In the genomic region with DNA sequence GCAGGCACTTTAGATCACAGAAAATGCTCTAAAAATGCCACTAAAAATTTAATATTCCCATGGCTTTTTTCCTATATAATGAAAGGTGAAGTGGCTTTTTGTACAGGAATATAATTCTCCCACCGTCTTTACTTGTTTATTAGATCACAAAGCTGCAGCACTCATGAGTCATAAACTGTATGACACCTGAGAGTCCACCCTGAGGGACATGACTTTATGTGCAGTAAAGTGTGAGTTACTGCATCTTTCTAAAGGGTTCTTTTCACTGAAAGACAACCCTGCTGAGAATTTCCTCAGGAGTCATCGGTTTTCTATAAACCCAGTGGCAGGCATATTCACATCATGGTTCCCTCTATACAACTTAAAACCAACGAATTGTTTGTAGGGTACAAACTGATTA, we compare ENCODE assay signal across 19 cellular contexts.
DNase-seq lines count a peak whose midpoint lies in the region; ATAC-seq and TF ChIP-seq lines count a peak whose summit lies in the region.
"Had no signal": no experiment of that assay in that cellular context is flagged by ENCODE, and none has a peak within 500 bp of the region (broad histone marks: within the 10 kb centered on the region; RNA-seq: fewer than 3 reads in every experiment).

No MANE protein-coding gene starts in this region.

- no peak overlapping the region for H3K27ac ChIP-seq in WERI-Rb-1
- H3K27ac ChIP-seq in CD8-positive, alpha-beta T cell (ENCODE audit: low read depth, low read length): no peak overlapping the region
- H3K27ac ChIP-seq: prostate gland had no signal

- peak; percentile 27 for DNase-seq in AG08396 (ENCODE audit: low spot score)
- peak; percentile 56 for DNase-seq in HEK293T (ENCODE audit: extremely low spot score)
- peak; percentile 45 for DNase-seq in RPMI7951 (ENCODE audit: low read depth)
- DNase-seq in hepatic stellate cell (ENCODE audit: low spot score): peak; percentile 12
- no peak for DNase-seq in WERI-Rb-1
- DNase-seq in kidney glomerular epithelial cell (lab: John Stamatoyannopoulos, UW): no peak
- no peak for DNase-seq in CD8-positive, alpha-beta T cell
- DNase-seq: activated CD4-positive, CD25-positive, alpha-beta regulatory T cell treated with anti-CD3 and anti-CD28 coated beads, Interleukin-2, amount 50 U/mL, for 72 hours; activated naive CD4-positive, alpha-beta T cell; AML-193; left ventricle myocardium superior; naive B cell; NCI-H187 treated with DMSO at 0.1 percent for 48 hours; NCI-H748 treated with DMSO at 0.1 percent for 48 hours; T-helper 17 cell had no signal

- intact Hi-C loops in CD8-positive, alpha-beta T cell (cut with DNase I, micrococcal nuclease): no loop called here

- peaks cover 19% of the 10 kb centered on the region for H3K36me3 ChIP-seq in WERI-Rb-1
- no peaks in the 10 kb centered on the region for H3K36me3 ChIP-seq in CD8-positive, alpha-beta T cell (ENCODE audit: insufficient read depth, low read length)
- H3K36me3 ChIP-seq: prostate gland had no signal

- no peaks in the 10 kb centered on the region for H3K9me3 Mint-ChIP-seq in CD8-positive, alpha-beta T cell
- H3K9me3 Mint-ChIP-seq: brain; naive B cell; stimulated activated naive CD8-positive, alpha-beta T cell treated with anti-CD3 and anti-CD28 coated beads, Interleukin-15, Interleukin-2, amounts not matched to agents 100 ng/mL and 50 ng/mL, for 24 hours had no signal

- H3K27me3 Mint-ChIP-seq in CD8-positive, alpha-beta T cell (ENCODE audit: low read depth): no peaks in the 10 kb centered on the region
- H3K27me3 Mint-ChIP-seq: brain; naive B cell; stimulated activated naive CD8-positive, alpha-beta T cell treated with anti-CD3 and anti-CD28 coated beads, Interleukin-15, Interleukin-2, amounts not matched to agents 100 ng/mL and 50 ng/mL, for 24 hours; T-helper 17 cell had no signal

- CTCF ChIA-PET in HEK293T (lab: Yijun Ruan, JAX): interaction anchor here (0.6 kb wide), 1 partner anchor 207 kb away, joined by 3 read pairs; no protein-coding TSS in a partner anchor
- CTCF ChIA-PET in CD8-positive, alpha-beta T cell (lab: Charles Lee): no interaction called here

- H3K4me3 ChIP-seq in WERI-Rb-1 (ENCODE audit: low read depth, low read length): no peak overlapping the region
- no peak overlapping the region for H3K4me3 ChIP-seq in CD8-positive, alpha-beta T cell (ENCODE audit: low read depth, low read length)
- H3K4me3 ChIP-seq: prostate gland had no signal

- ATAC-seq in HG03571 (IDR thresholded peaks at IDR 0.05; ENCODE audit: unreplicated experiment): no peak
- ATAC-seq in CD8-positive, alpha-beta T cell: no peak
- ATAC-seq: left ventricle myocardium superior, T-helper 17 cell had no signal

- no peak overlapping the region for H3K27ac Mint-ChIP-seq in CD8-positive, alpha-beta T cell
- H3K27ac Mint-ChIP-seq: naive B cell; stimulated activated naive CD8-positive, alpha-beta T cell treated with anti-CD3 and anti-CD28 coated beads, Interleukin-15, Interleukin-2, amounts not matched to agents 100 ng/mL and 50 ng/mL, for 24 hours; T-helper 17 cell had no signal

- no peak overlapping the region for H3K4me3 Mint-ChIP-seq in CD8-positive, alpha-beta T cell
- H3K4me3 Mint-ChIP-seq: brain; naive B cell; stimulated activated naive CD8-positive, alpha-beta T cell treated with anti-CD3 and anti-CD28 coated beads, Interleukin-15, Interleukin-2, amounts not matched to agents 100 ng/mL and 50 ng/mL, for 24 hours; T-helper 17 cell had no signal

- H3K36me3 Mint-ChIP-seq in CD8-positive, alpha-beta T cell: peaks cover 10% of the 10 kb centered on the region

- no peaks in the 10 kb centered on the region for H3K9me3 ChIP-seq in WERI-Rb-1 (ENCODE audit: severe bottlenecking)
- H3K9me3 ChIP-seq in CD8-positive, alpha-beta T cell (ENCODE audit: low read length): no peaks in the 10 kb centered on the region
- H3K9me3 ChIP-seq: prostate gland had no signal

- H3K27me3 ChIP-seq in WERI-Rb-1 (ENCODE audit: insufficient read depth, low read depth, severe bottlenecking): no peaks in the 10 kb centered on the region
- H3K27me3 ChIP-seq in CD8-positive, alpha-beta T cell (ENCODE audit: insufficient read depth, low read length): no peaks in the 10 kb centered on the region

- no peaks in the 10 kb centered on the region for H3K4me1 ChIP-seq in CD8-positive, alpha-beta T cell (ENCODE audit: insufficient read depth, low read length)
- H3K4me1 ChIP-seq: prostate gland had no signal

- POLR2A ChIA-PET in HEK293T (lab: Yijun Ruan, JAX): no interaction called here
- POLR2A ChIA-PET in CD8-positive, alpha-beta T cell (lab: Charles Lee): no interaction called here

- peaks cover 2% of the 10 kb centered on the region for H3K4me1 Mint-ChIP-seq in CD8-positive, alpha-beta T cell (ENCODE audit: low read depth)

- no peak for TF ChIP-seq CTCF in WERI-Rb-1 (IDR thresholded peaks at IDR 0.05; ENCODE audit: low read depth, low read length)
- no peak for TF ChIP-seq CTCF in CD8-positive, alpha-beta T cell (IDR thresholded peaks at IDR 0.05)

TF ChIP-seq in HEK293T, 16 proteins besides CTCF, POLR2A, EP300 and RAD21:
- TF ChIP-seq LEF1 (IDR thresholded peaks at IDR 0.05; ENCODE audit: borderline replicate concordance) (0 out of 2 replicates have a peak, but pooled peaks have one; percentile 12), CTBP1 (IDR thresholded peaks at IDR 0.05; ENCODE audit: borderline replicate concordance) (peak; percentile 65; the same call in 1 of the 2 replicates), BHLHE40 (IDR thresholded peaks at IDR 0.05; ENCODE audit: borderline replicate concordance) (no peak), FOXM1 (IDR thresholded peaks at IDR 0.05; ENCODE audit: borderline replicate concordance) (0 out of 2 replicates have a peak, but pooled peaks have one; percentile 28)
- TF ChIP-seq, protein P1, sequence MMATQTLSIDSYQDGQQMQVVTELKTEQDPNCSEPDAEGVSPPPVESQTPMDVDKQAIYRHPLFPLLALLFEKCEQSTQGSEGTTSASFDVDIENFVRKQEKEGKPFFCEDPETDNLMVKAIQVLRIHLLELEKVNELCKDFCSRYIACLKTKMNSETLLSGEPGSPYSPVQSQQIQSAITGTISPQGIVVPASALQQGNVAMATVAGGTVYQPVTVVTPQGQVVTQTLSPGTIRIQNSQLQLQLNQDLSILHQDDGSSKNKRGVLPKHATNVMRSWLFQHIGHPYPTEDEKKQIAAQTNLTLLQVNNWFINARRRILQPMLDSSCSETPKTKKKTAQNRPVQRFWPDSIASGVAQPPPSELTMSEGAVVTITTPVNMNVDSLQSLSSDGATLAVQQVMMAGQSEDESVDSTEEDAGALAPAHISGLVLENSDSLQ (IDR thresholded peaks at IDR 0.05): peak; percentile 86

Comparison
In these comparisons a context has a peak if more than half of its experiments do, and no peak if none do; other contexts are left out.
1. DNase-seq: peak in AG08396 (single experiment), HEK293T (single experiment), RPMI7951 (single experiment) and hepatic stellate cell (single experiment); none in WERI-Rb-1 (single experiment), kidney glomerular epithelial cell (single experiment) and CD8-positive, alpha-beta T cell (0 of 7).